Comparison of ENCODE assay signal across 20 cellular contexts in genomic region chr14:99566390-99567354, GRCh38. TPM values are rescaled to one million over a fixed set of nuclear protein-coding genes. Genes with fewer than 3 reads are reported as not detected.
DNase-seq lines count a peak whose midpoint lies in the region; ATAC-seq and TF ChIP-seq lines count a peak whose summit lies in the region.
"Had no signal": no experiment of that assay in that cellular context is flagged by ENCODE, and none has a peak within 500 bp of the region (broad histone marks: within the 10 kb centered on the region; RNA-seq: fewer than 3 reads in every experiment).

No MANE protein-coding gene starts in this region.

- no peak for TF ChIP-seq POLR2A in sigmoid colon (IDR thresholded peaks at IDR 0.05)
- TF ChIP-seq POLR2A in tibial nerve (IDR thresholded peaks at IDR 0.05) = no peak

- no peak overlapping the region for H3K4me3 Mint-ChIP-seq in Caco-2 (ENCODE audit: unreplicated experiment)
- H3K4me3 Mint-ChIP-seq: effector memory CD8-positive, alpha-beta T cell; stimulated activated naive CD8-positive, alpha-beta T cell treated with anti-CD3 and anti-CD28 coated beads, Interleukin-15, Interleukin-2, amounts not matched to agents 100 ng/mL and 50 ng/mL, for 24 hours; T-helper 2 cell treated with Interferon-gamma antibody and Interleukin-4, amounts not matched to agents 5 μg/mL and 100 μg/mL, for 36 hours had no signal

- H3K4me1 ChIP-seq in Caco-2 (peaks cover 19% of the 10 kb centered on the region), hepatocyte (ENCODE audit: insufficient read depth) (peaks cover 91% of the 10 kb centered on the region), sigmoid colon (peaks cover 0 to 100% (median 100%) of the 10 kb centered on the region in 4 donors), tibial nerve (peaks cover 0 to 63% (median 21%) of the 10 kb centered on the region in 4 donors)

- peaks cover 95% of the 10 kb centered on the region for H3K79me2 ChIP-seq in hepatocyte

- H3K4me3 ChIP-seq in Caco-2 (ENCODE audit: low read depth, low read length) (no peak overlapping the region), WERI-Rb-1 (ENCODE audit: low read depth, low read length) (no peak overlapping the region), hepatocyte (no peak overlapping the region), sigmoid colon (no peak overlapping the region), tibial nerve (no peak overlapping the region)
- H3K4me3 ChIP-seq: cardiac muscle cell had no signal

- no peaks in the 10 kb centered on the region for H3K9me3 ChIP-seq in Caco-2
- no peaks in the 10 kb centered on the region for H3K9me3 ChIP-seq in WERI-Rb-1 (ENCODE audit: severe bottlenecking)
- no peaks in the 10 kb centered on the region for H3K9me3 ChIP-seq in hepatocyte (ENCODE audit: low read depth)
- H3K9me3 ChIP-seq in sigmoid colon = no peaks in the 10 kb centered on the region
- H3K9me3 ChIP-seq in tibial nerve = no peaks in the 10 kb centered on the region

- H3K36me3 ChIP-seq in Caco-2 (ENCODE audit: control insufficient read depth, insufficient read depth, low read length) (no peaks in the 10 kb centered on the region), WERI-Rb-1 (peaks cover 8% of the 10 kb centered on the region), hepatocyte (replicated peaks; ENCODE audit: insufficient read depth, low read depth) (no peaks in the 10 kb centered on the region), sigmoid colon (no peaks in the 10 kb centered on the region), tibial nerve (no peaks in the 10 kb centered on the region)
- H3K36me3 ChIP-seq: cardiac muscle cell had no signal

- CTCF ChIA-PET in Caco-2 (lab: Charles Lee) = no interaction called here

- WGBS in hepatocyte (ENCODE audit: low lambda C conversion rate, missing lambda C conversion rate) = 90% methylated on average over 19 of the region's 20 CpGs
- WGBS in sigmoid colon, 2 donors = 75 to 88% methylated on average over 20 of the region's 20 CpGs
- 90 to 92% methylated on average over 19 of the region's 20 CpGs for WGBS in tibial nerve, 2 donors

- H3K9me2 ChIP-seq in hepatocyte (replicated peaks; ENCODE audit: insufficient read depth) = no peaks in the 10 kb centered on the region

- H3K9me3 Mint-ChIP-seq in Caco-2 (ENCODE audit: unreplicated experiment) = no peaks in the 10 kb centered on the region
- H3K9me3 Mint-ChIP-seq: effector memory CD8-positive, alpha-beta T cell; stimulated activated naive CD8-positive, alpha-beta T cell treated with anti-CD3 and anti-CD28 coated beads, Interleukin-15, Interleukin-2, amounts not matched to agents 100 ng/mL and 50 ng/mL, for 24 hours; T-helper 2 cell treated with Interferon-gamma antibody and Interleukin-4, amounts not matched to agents 5 μg/mL and 100 μg/mL, for 36 hours had no signal

- H3K27me3 Mint-ChIP-seq in Caco-2 (ENCODE audit: insufficient read depth, unreplicated experiment) = no peaks in the 10 kb centered on the region
- H3K27me3 Mint-ChIP-seq: effector memory CD8-positive, alpha-beta T cell; stimulated activated naive CD8-positive, alpha-beta T cell treated with anti-CD3 and anti-CD28 coated beads, Interleukin-15, Interleukin-2, amounts not matched to agents 100 ng/mL and 50 ng/mL, for 24 hours had no signal

- peak overlapping the region; percentile 32 for H3K4me2 ChIP-seq in hepatocyte

- peaks cover 13% of the 10 kb centered on the region for H3K4me1 Mint-ChIP-seq in Caco-2 (ENCODE audit: low read depth, unreplicated experiment)

- no peak for ATAC-seq in HG02938 (IDR thresholded peaks at IDR 0.05; ENCODE audit: unreplicated experiment)
- ATAC-seq in HG03039 (IDR thresholded peaks at IDR 0.05; ENCODE audit: unreplicated experiment) = no peak
- ATAC-seq: effector memory CD8-positive, alpha-beta T cell had no signal

- H3K27me3 ChIP-seq in Caco-2 (replicated peaks; ENCODE audit: control insufficient read depth, insufficient read depth, low read length) (no peaks in the 10 kb centered on the region), WERI-Rb-1 (ENCODE audit: insufficient read depth, low read depth, severe bottlenecking) (no peaks in the 10 kb centered on the region), hepatocyte (no peaks in the 10 kb centered on the region), sigmoid colon (no peaks in the 10 kb centered on the region), tibial nerve (no peaks in the 10 kb centered on the region)
- H3K27me3 ChIP-seq: cardiac muscle cell had no signal

- intact Hi-C loops in Caco-2 (cut with micrococcal nuclease; ENCODE audit: unreplicated experiment) (no loop called here), sigmoid colon (cut with DNase I) (no loop called here)

- peaks cover 17% of the 10 kb centered on the region for H3K36me3 Mint-ChIP-seq in Caco-2 (ENCODE audit: insufficient read depth, unreplicated experiment)

- no peak for TF ChIP-seq EP300 in sigmoid colon (IDR thresholded peaks at IDR 0.05)
- no peak for TF ChIP-seq EP300 in tibial nerve (IDR thresholded peaks at IDR 0.05)

- no peak for DNase-seq in Caco-2
- DNase-seq in WERI-Rb-1 = no peak
- DNase-seq in hepatocyte (ENCODE audit: low spot score) = no peak
- no peak for DNase-seq in sigmoid colon
- DNase-seq in activated CD4-positive, alpha-beta T cell treated with anti-CD3 and anti-CD28 coated beads, Interleukin-2, amount 50 U/mL, for 48 hours = no peak
- no peak for DNase-seq in tibial nerve (ENCODE audit: low spot score in 2 of 2)
- DNase-seq: activated CD4-positive, alpha-beta T cell treated with anti-CD3 and anti-CD28 coated beads for 4 hours; activated naive CD4-positive, alpha-beta T cell treated with anti-CD3 and anti-CD28 coated beads, Interleukin-2, amount 50 U/mL, for 16 hours; effector memory CD8-positive, alpha-beta T cell; GF-D8; left cardiac atrium; NCI-H1436 treated with DMSO at 0.1 percent for 48 hours; posterior cingulate gyrus; SHP77 treated with DMSO at 0.1 percent for 48 hours; stimulated activated CD4-positive, alpha-beta T cell treated with anti-CD3 and anti-CD28 coated beads, Interleukin-12 subunit alpha, Interleukin-12 subunit beta, amount 100 ng/mL, for 4 hours had no signal

- H2AFZ ChIP-seq in hepatocyte = no peak overlapping the region

- peak overlapping the region; percentile 32 for H3K27ac Mint-ChIP-seq in Caco-2 (ENCODE audit: unreplicated experiment)
- H3K27ac Mint-ChIP-seq: stimulated activated naive CD8-positive, alpha-beta T cell treated with anti-CD3 and anti-CD28 coated beads, Interleukin-15, Interleukin-2, amounts not matched to agents 100 ng/mL and 50 ng/mL, for 24 hours; T-helper 2 cell treated with Interferon-gamma antibody and Interleukin-4, amounts not matched to agents 5 μg/mL and 100 μg/mL, for 36 hours had no signal

- no peak for TF ChIP-seq CTCF in Caco-2 (IDR thresholded peaks at IDR 0.05; ENCODE audit: insufficient read depth in 1 of 2, low read depth in 1 of 2, low read length in 1 of 2, severe bottlenecking in 1 of 2, unreplicated experiment in 1 of 2)
- TF ChIP-seq CTCF in WERI-Rb-1 (IDR thresholded peaks at IDR 0.05; ENCODE audit: low read depth, low read length) = no peak
- no peak for TF ChIP-seq CTCF in hepatocyte (IDR thresholded peaks at IDR 0.05; ENCODE audit: poor library complexity)
- TF ChIP-seq CTCF in sigmoid colon (IDR thresholded peaks at IDR 0.05) = no peak
- no peak for TF ChIP-seq CTCF in tibial nerve (IDR thresholded peaks at IDR 0.05)

- H4K20me1 ChIP-seq in hepatocyte (ENCODE audit: insufficient read depth, poor library complexity, severe bottlenecking) = peaks cover 10% of the 10 kb centered on the region

- POLR2A ChIA-PET in Caco-2 (lab: Charles Lee) = no interaction called here

- H3K27ac ChIP-seq in WERI-Rb-1 (peak overlapping the region; percentile 89), hepatocyte (peak overlapping the region; percentile 28), sigmoid colon (peak overlapping the region; percentile 81 to 94 (median 88)), tibial nerve (no peak overlapping the region)
- H3K27ac ChIP-seq: cardiac muscle cell had no signal

- no TSS peak for BruUV-seq in Caco-2 (replicated peaks; lab: Mats Ljungman, UMichigan)

RNA-seq across cellular contexts. Expression of gene CCDC85C, which starts 37.3 kb away (rescaled TPM):
- 69.1 and 76.2 TPM in 2 replicates for total RNA-seq in Caco-2 (2022)
- 32.8 and 37.8 TPM in 2 replicates for total RNA-seq in hepatocyte
- polyA plus RNA-seq in hepatocyte = 33.8 and 47.2 TPM in 2 replicates
- 10 to 100 TPM; 11.4 to 31.9 (median 23.9) TPM for total RNA-seq in sigmoid colon
- 10 to 100 TPM; 12.6 to 79.0 (median 49.9) TPM for polyA plus RNA-seq in sigmoid colon
- 1 to 10 TPM in 2 of 4 donors, under 1 TPM in 2; 0.60 to 4.6 (median 1.8) TPM for total RNA-seq in tibial nerve

Comparison
In these comparisons a context has a peak if more than half of its experiments do, and no peak if none do; other contexts are left out.
1. H3K27ac ChIP-seq: peak in WERI-Rb-1 (single experiment), hepatocyte (single experiment) and sigmoid colon (4 of 4); none in tibial nerve (0 of 4).